In the genomic region with DNA sequence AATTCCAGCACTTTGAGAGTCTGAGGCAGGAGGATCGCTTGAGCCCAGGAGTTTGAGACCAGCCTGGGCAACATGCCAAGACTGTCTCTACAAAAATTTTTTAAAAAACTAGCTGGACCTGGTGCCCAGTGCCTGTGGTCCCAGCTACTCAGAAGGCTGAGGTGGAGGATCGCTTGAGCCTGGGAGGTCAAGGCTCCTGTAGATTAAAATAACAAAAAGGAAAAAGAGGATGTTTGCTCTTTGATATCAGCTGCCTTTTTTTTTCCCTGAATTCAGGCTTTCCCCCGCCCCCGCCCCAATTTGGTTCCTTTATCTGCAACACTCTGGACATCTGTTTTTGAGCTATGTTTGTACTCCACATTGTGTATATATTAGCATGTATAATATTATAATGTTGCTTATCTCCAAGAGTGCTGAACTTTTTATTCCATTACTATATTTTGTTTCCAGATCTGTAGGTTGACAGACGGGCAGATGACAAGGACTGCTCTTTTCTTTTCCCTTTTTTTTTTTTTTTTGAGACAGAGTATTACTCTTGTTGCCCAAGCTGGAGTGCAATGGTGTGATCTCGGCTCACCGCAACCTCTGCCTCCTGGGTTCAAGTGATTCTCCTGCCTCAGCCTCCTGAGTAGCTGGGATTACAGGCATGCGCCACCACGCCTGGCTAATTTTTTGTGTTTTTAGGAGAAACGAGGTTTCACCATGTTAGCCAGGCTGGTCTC, we compare ENCODE assay signal across 10 cellular contexts. TPM values are rescaled to one million over a fixed set of nuclear protein-coding genes. Genes with fewer than 3 reads are reported as not detected.
DNase-seq lines count a peak whose midpoint lies in the region; ATAC-seq and TF ChIP-seq lines count a peak whose summit lies in the region.
"Had no signal": no experiment of that assay in that cellular context is flagged by ENCODE, and none has a peak within 500 bp of the region (broad histone marks: within the 10 kb centered on the region; RNA-seq: fewer than 3 reads in every experiment).

No MANE protein-coding gene starts in this region.

- no peaks in the 10 kb centered on the region for H3K9me3 Mint-ChIP-seq in mesothelial cell of epicardium

- peak overlapping the region; percentile 23 to 64 (median 49) for H3K27ac ChIP-seq in heart right ventricle
- H3K27ac ChIP-seq in brain microvascular endothelial cell, result peak overlapping the region; percentile 51
- peak overlapping the region; percentile 28 to 35 for H3K27ac ChIP-seq in aorta (ENCODE audit: low read depth in 1 of 2, low read length in 2 of 2)

- no peaks in the 10 kb centered on the region for H3K27me3 Mint-ChIP-seq in mesothelial cell of epicardium (ENCODE audit: low read depth)

- no peak for DNase-seq in heart right ventricle
- DNase-seq in left ventricle myocardium superior, result no peak
- peak; percentile 30 for DNase-seq in brain microvascular endothelial cell
- DNase-seq in mesothelial cell of epicardium (ENCODE audit: low spot score in 2 of 2, unreplicated experiment in 2 of 2), result no peak
- DNase-seq in aorta, result no peak
- DNase-seq: activated gamma-delta T cell treated with Interleukin-2 at 50 U/mL for 16 hours, NCI-H510A had no signal

- in situ Hi-C loops in brain microvascular endothelial cell (cut with HindIII; ENCODE audit: low pct_ligation_motif_present, low sequenced_read_pairs), result no loop called here

- WGBS in heart right ventricle, 2 donors, result 63 to 70% methylated on average over 10 of the region's 10 CpGs
- WGBS in aorta, 2 donors, result 66 to 69% methylated on average over 10 of the region's 10 CpGs

- peaks cover 26% of the 10 kb centered on the region for H3K4me1 Mint-ChIP-seq in mesothelial cell of epicardium

- no peak overlapping the region for H3K4me3 Mint-ChIP-seq in mesothelial cell of epicardium

- ATAC-seq in heart right ventricle (no peak), left ventricle myocardium superior (no peak), aorta (ENCODE audit: low FRiP score) (no peak), GM21737 (IDR thresholded peaks at IDR 0.05; ENCODE audit: unreplicated experiment) (no peak), HG02973 (IDR thresholded peaks at IDR 0.05; ENCODE audit: unreplicated experiment) (no peak)
- no peak for ATAC-seq in activated CD4-positive, CD25-positive, alpha-beta regulatory T cell treated with anti-CD3 and anti-CD28 coated beads, Interleukin-2, amount 50 U/mL, for 24 hours

- H3K36me3 ChIP-seq in heart right ventricle (peaks cover 0 to 8% (median 0%) of the 10 kb centered on the region in 9 donors), brain microvascular endothelial cell (replicated peaks) (no peaks in the 10 kb centered on the region), aorta (ENCODE audit: control insufficient read depth in 1 of 2, insufficient read depth in 2 of 2, low read length in 1 of 2) (no peaks in the 10 kb centered on the region)

- H3K9me3 ChIP-seq in heart right ventricle (no peaks in the 10 kb centered on the region), aorta (ENCODE audit: control insufficient read depth, low read length) (no peaks in the 10 kb centered on the region)

- no peak for TF ChIP-seq CTCF in heart right ventricle (IDR thresholded peaks at IDR 0.05)
- TF ChIP-seq CTCF in brain microvascular endothelial cell (IDR thresholded peaks at IDR 0.05; ENCODE audit: low read depth, low read length, missing control alignments), result no peak
- TF ChIP-seq CTCF in mesothelial cell of epicardium (IDR thresholded peaks at IDR 0.05; ENCODE audit: unreplicated experiment), result no peak

- peaks cover 0 to 90% (median 45%) of the 10 kb centered on the region in 9 donors for H3K4me1 ChIP-seq in heart right ventricle
- H3K4me1 ChIP-seq in aorta (ENCODE audit: control insufficient read depth in 1 of 2, insufficient read depth in 2 of 2, low read length in 2 of 2), result peaks cover 0 to 10% of the 10 kb centered on the region in 2 donors

- no peak overlapping the region for H3K4me3 ChIP-seq in heart right ventricle
- H3K4me3 ChIP-seq in brain microvascular endothelial cell (ENCODE audit: low read depth, low read length), result no peak overlapping the region
- H3K4me3 ChIP-seq in aorta (ENCODE audit: low read length in 2 of 2), result no peak overlapping the region

- H3K27ac Mint-ChIP-seq in mesothelial cell of epicardium, result peak overlapping the region; percentile 53

- intact Hi-C loops in heart right ventricle (cut with DNase I) (loop anchor here in 2 of 10 donors (5.0 to 10.0 kb wide), 2 partner anchors 52 to 75 kb away; a partner anchor contains a TSS), left ventricle myocardium superior (cut with micrococcal nuclease) (no loop called here), aorta (cut with DNase I) (no loop called here)

- H3K27me3 ChIP-seq in heart right ventricle (no peaks in the 10 kb centered on the region), brain microvascular endothelial cell (replicated peaks) (no peaks in the 10 kb centered on the region), aorta (ENCODE audit: control insufficient read depth in 1 of 2, insufficient read depth in 2 of 2, low read length in 1 of 2) (no peaks in the 10 kb centered on the region)

- no peaks in the 10 kb centered on the region for H3K36me3 Mint-ChIP-seq in mesothelial cell of epicardium

RNA-seq across cellular contexts. Expression of a gene that starts 4.6 kb away (rescaled TPM):
- total RNA-seq in heart right ventricle (10 to 100 TPM; 26.7 to 64.8 (median 46.6) TPM), left ventricle myocardium superior (23.8 TPM), mesothelial cell of epicardium (57.1 to 58.4 TPM (median 57.9 TPM) in 3 replicates), aorta (10 to 100 TPM; 85.6 to 88.0 TPM)
- polyA plus RNA-seq in heart right ventricle (10 to 100 TPM; 24.8 to 87.9 TPM), aorta (10 to 100 TPM; 74.3 to 82.5 TPM)

RNA-seq across cellular contexts. Expression of a gene that starts 9.1 kb away (rescaled TPM):
- 100 to 1,000 TPM; 390 to 945 (median 812) TPM for total RNA-seq in heart right ventricle
- 10 to 100 TPM; 52.6 to 67.2 TPM for polyA plus RNA-seq in heart right ventricle
- total RNA-seq in left ventricle myocardium superior, result 558 TPM
- total RNA-seq in mesothelial cell of epicardium, result 50.2 to 52.9 TPM (median 51.0 TPM) in 3 replicates
- 10 to 100 TPM; 76.9 to 78.8 TPM for total RNA-seq in aorta
- polyA plus RNA-seq in aorta, result 10 to 100 TPM; 11.9 to 30.4 TPM

RNA-seq across cellular contexts. Expression of a gene that starts 48.5 kb away (rescaled TPM):
- total RNA-seq in heart right ventricle, result 10 to 100 TPM; 12.1 to 24.6 (median 16.6) TPM
- 1 to 10 TPM; 3.7 to 6.9 TPM for polyA plus RNA-seq in heart right ventricle
- total RNA-seq in left ventricle myocardium superior, result 14.0 TPM
- total RNA-seq in mesothelial cell of epicardium, result 22.0 to 27.9 TPM (median 26.5 TPM) in 3 replicates
- 10 to 100 TPM; 16.8 to 20.8 TPM for total RNA-seq in aorta
- 10 to 100 TPM in 1 of 2 donors, 1 to 10 TPM in 1; 5.1 to 10.2 TPM for polyA plus RNA-seq in aorta

RNA-seq across cellular contexts. Expression of a gene that starts 48.6 kb away (rescaled TPM):
- 10 to 100 TPM in 8 of 10 donors, 1 to 10 TPM in 2; 8.5 to 17.0 (median 11.9) TPM for total RNA-seq in heart right ventricle
- 1 to 10 TPM; 5.5 to 9.1 TPM for polyA plus RNA-seq in heart right ventricle
- total RNA-seq in left ventricle myocardium superior, result 12.2 TPM
- total RNA-seq in mesothelial cell of epicardium, result 14.9 to 17.6 TPM (median 15.3 TPM) in 3 replicates
- 10 to 100 TPM; 16.0 to 21.9 TPM for total RNA-seq in aorta
- 10 to 100 TPM in 1 of 2 donors, 1 to 10 TPM in 1; 7.3 to 14.7 TPM for polyA plus RNA-seq in aorta
